18 cellular contexts compared by ENCODE assay signal in genomic region chr4:94676910-94677309, GRCh38.
DNase-seq lines count a peak whose midpoint lies in the region; ATAC-seq, FAIRE-seq and TF ChIP-seq lines count a peak whose summit lies in the region.
"Had no signal": no experiment of that assay in that cellular context is flagged by ENCODE, and none has a peak within 500 bp of the region (broad histone marks: within the 10 kb centered on the region; RNA-seq: fewer than 3 reads in every experiment).

No MANE protein-coding gene starts in this region.

- no peak overlapping the region for H3K4me3 Mint-ChIP-seq in neural progenitor cell
- H3K4me3 Mint-ChIP-seq: natural killer cell; stimulated activated naive CD8-positive, alpha-beta T cell treated with anti-CD3 and anti-CD28 coated beads, Interleukin-15, amount 100 ng/mL, for 72 hours had no signal

- H3K79me1 ChIP-seq in H1 (ENCODE audit: low read depth, low read length), result no peaks in the 10 kb centered on the region
- H3K79me1 ChIP-seq in mesenchymal stem cell (replicated peaks; ENCODE audit: low read length, poor library complexity, severe bottlenecking), result no peaks in the 10 kb centered on the region

- FAIRE-seq in H1 (lab: Jason Lieb, UNC), result peak; percentile 72
- FAIRE-seq: bronchial epithelial cell had no signal

- H2BK120ac ChIP-seq in H1 (replicated peaks; ENCODE audit: low read depth, low read length) (no peak overlapping the region), mesenchymal stem cell (ENCODE audit: low read depth, low read length) (no peak overlapping the region)

- H3K36me3 Mint-ChIP-seq in neural progenitor cell, result no peaks in the 10 kb centered on the region
- H3K36me3 Mint-ChIP-seq: natural killer cell had no signal

- H3K4ac ChIP-seq in H1 (replicated peaks; ENCODE audit: insufficient read length, low read depth, low read length) (no peak overlapping the region), mesenchymal stem cell (ENCODE audit: low read depth in 1 of 2, low read length in 2 of 2) (no peak overlapping the region)

- H3K9ac ChIP-seq in H1 (replicated peaks in 1 of 4; ENCODE audit: extremely low read depth in 1 of 4, low read depth in 3 of 4, low read length in 3 of 4), result no peak overlapping the region
- H3K9ac ChIP-seq in mesenchymal stem cell (ENCODE audit: low read length), result no peak overlapping the region
- H3K9ac ChIP-seq in neural progenitor cell, result no peak overlapping the region

- no peak overlapping the region for H2BK5ac ChIP-seq in H1 (ENCODE audit: low read depth, low read length)
- H2BK5ac ChIP-seq in mesenchymal stem cell (ENCODE audit: low read depth, low read length, poor library complexity, severe bottlenecking), result no peak overlapping the region

- WGBS in H1 (ENCODE audit: extremely low coverage in 1 of 2, insufficient coverage in 1 of 2, insufficient read length in 1 of 2, insufficient replicate concordance in 2 of 2, low coverage in 1 of 2, low lambda C conversion rate in 2 of 2, missing lambda C conversion rate in 1 of 2), 2 experiments, result 60% methylated on average over 3 of the region's 3 CpGs; no CpG with 5 or more reads in 1 of the 2 experiments
- WGBS in mesenchymal stem cell, result 36% methylated on average over 3 of the region's 3 CpGs

- TF ChIP-seq RAD21 in H1 (IDR thresholded peaks at IDR 0.05 in 1 of 2, conservative IDR thresholded peaks at IDR 0.05 in 1 of 2; ENCODE audit: low read depth in 2 of 2, low read length in 2 of 2), result no peak

- H3K56ac ChIP-seq in H1 (replicated peaks; ENCODE audit: insufficient read length, low read depth, low read length), result no peak overlapping the region

- H2BK15ac ChIP-seq in H1 (ENCODE audit: low read length) (no peak overlapping the region), mesenchymal stem cell (ENCODE audit: low read depth, poor library complexity, severe bottlenecking) (no peak overlapping the region)

- no peak overlapping the region for H3K18ac ChIP-seq in H1 (ENCODE audit: extremely low read depth, low read length)
- no peak overlapping the region for H3K18ac ChIP-seq in mesenchymal stem cell (ENCODE audit: low read depth in 1 of 2, low read length in 2 of 2)

- H3K79me2 ChIP-seq in H1 (ENCODE audit: control insufficient read depth in 1 of 2, insufficient read depth in 2 of 2, low read length in 2 of 2) (no peaks in the 10 kb centered on the region), neural progenitor cell (ENCODE audit: low read depth) (no peaks in the 10 kb centered on the region)

- no peak overlapping the region for H2BK20ac ChIP-seq in H1 (ENCODE audit: low read length)

- TF ChIP-seq POLR2A in H1 (IDR thresholded peaks at IDR 0.05; ENCODE audit: control extremely low read depth in 1 of 2, low read depth in 2 of 2, low read length in 2 of 2), result no peak

- no peaks in the 10 kb centered on the region for H3K27me3 ChIP-seq in H1 (replicated peaks in 1 of 4; ENCODE audit: control insufficient read depth in 3 of 4, extremely low read depth in 1 of 4, insufficient read depth in 3 of 4, low read length in 3 of 4)
- H3K27me3 ChIP-seq in mesenchymal stem cell (ENCODE audit: control insufficient read depth in 1 of 2, insufficient read depth in 1 of 2, low read length in 2 of 2), result no peaks in the 10 kb centered on the region
- no peaks in the 10 kb centered on the region for H3K27me3 ChIP-seq in neural progenitor cell
- H3K27me3 ChIP-seq: left lung had no signal

- H3K4me2 ChIP-seq in H1 (ENCODE audit: insufficient read depth in 1 of 2, low read depth in 2 of 2, low read length in 2 of 2) (no peak overlapping the region), mesenchymal stem cell (ENCODE audit: low read length, poor library complexity, severe bottlenecking) (no peak overlapping the region), neural progenitor cell (no peak overlapping the region)

- no peak for TF ChIP-seq CTCF in 22Rv1 (IDR thresholded peaks at IDR 0.05)
- no peak for TF ChIP-seq CTCF in H1 (IDR thresholded peaks at IDR 0.05; ENCODE audit: control extremely low read depth in 1 of 3, insufficient read depth in 1 of 3, low read depth in 1 of 3, low read length in 3 of 3)
- TF ChIP-seq CTCF in neural progenitor cell (IDR thresholded peaks at IDR 0.05), result no peak

- H3K23ac ChIP-seq in H1 (ENCODE audit: insufficient read length) (no peak overlapping the region), mesenchymal stem cell (ENCODE audit: low read length in 2 of 2) (no peak overlapping the region)

- no peaks in the 10 kb centered on the region for H3F3A ChIP-seq in neural progenitor cell (ENCODE audit: low read depth)

- H4K91ac ChIP-seq in H1 (replicated peaks; ENCODE audit: insufficient read length, low read length) (no peak overlapping the region), mesenchymal stem cell (ENCODE audit: low read length) (no peak overlapping the region)

- H3K4me1 ChIP-seq in H1 (replicated peaks in 1 of 4; ENCODE audit: control insufficient read depth in 3 of 4, insufficient read depth in 4 of 4, low read length in 3 of 4) (peaks cover 0 to 6% (median 0%) of the 10 kb centered on the region in 4 experiments; a peak in 1 of 7 replicates), mesenchymal stem cell (ENCODE audit: control insufficient read depth, insufficient read depth, low read depth, low read length) (no peaks in the 10 kb centered on the region), neural progenitor cell (peaks cover 10% of the 10 kb centered on the region)
- H3K4me1 ChIP-seq: left lung had no signal

- no peaks in the 10 kb centered on the region for H3K36me3 ChIP-seq in H1 (ENCODE audit: control insufficient read depth in 2 of 4, insufficient read depth in 4 of 4, low read length in 3 of 4)
- H3K36me3 ChIP-seq in mesenchymal stem cell (ENCODE audit: control insufficient read depth in 1 of 2, insufficient read depth in 2 of 2, low read depth in 1 of 2, low read length in 2 of 2), result no peaks in the 10 kb centered on the region
- no peaks in the 10 kb centered on the region for H3K36me3 ChIP-seq in neural progenitor cell
- H3K36me3 ChIP-seq: left lung had no signal

- POLR2A ChIA-PET in H1 (lab: Charles Lee; ENCODE audit: partially characterized antibody), result no interaction called here

- no peak for TF ChIP-seq EP300 in H1 (IDR thresholded peaks at IDR 0.05; ENCODE audit: borderline replicate concordance in 1 of 2, low read depth in 2 of 2, low read length in 2 of 2)

- H3K14ac ChIP-seq in H1 (ENCODE audit: insufficient read length) (no peak overlapping the region), mesenchymal stem cell (ENCODE audit: low read length in 2 of 2) (no peak overlapping the region)

- H3K27ac ChIP-seq in 22Rv1 (peak overlapping the region; percentile 24; the same call in 1 of the 2 replicates), H1 (ENCODE audit: low read depth, low read length) (no peak overlapping the region), mesenchymal stem cell (ENCODE audit: low read length, poor library complexity, severe bottlenecking) (no peak overlapping the region), neural progenitor cell (no peak overlapping the region)
- H3K27ac ChIP-seq: left lung had no signal

- peak; percentile 4 for DNase-seq in M059J (ENCODE audit: low read depth)
- no peak for DNase-seq in H1 (ENCODE audit: low read depth in 1 of 2, low spot score in 2 of 2)
- DNase-seq in mesenchymal stem cell, result peak; percentile 29
- DNase-seq in stimulated activated CD4-positive, alpha-beta T cell treated with anti-CD3 and anti-CD28 coated beads, Interleukin-1b, Interleukin-23, amount 100 ng/mL, for 48 hours, result no peak
- no peak for DNase-seq in retina
- DNase-seq in neural progenitor cell (ENCODE audit: low spot score), result no peak
- DNase-seq: activated CD8-positive, alpha-beta memory T cell treated with anti-CD3 and anti-CD28 coated beads, Interleukin-2, amount 50 U/mL, for 48 hours; activated naive CD4-positive, alpha-beta T cell; H7; left lung; natural killer cell; NCI-H187 treated with DMSO at 0.1 percent for 48 hours; NCI-H446; SHP77; stimulated activated naive CD8-positive, alpha-beta T cell treated with anti-CD3 and anti-CD28 coated beads, Interleukin-15, amount 100 ng/mL, for 72 hours had no signal

- H3K27me3 Mint-ChIP-seq in neural progenitor cell (ENCODE audit: insufficient read depth, low read depth), result peaks cover 2% of the 10 kb centered on the region
- H3K27me3 Mint-ChIP-seq: stimulated activated naive CD8-positive, alpha-beta T cell treated with anti-CD3 and anti-CD28 coated beads, Interleukin-15, amount 100 ng/mL, for 72 hours had no signal

- no peak overlapping the region for H4K5ac ChIP-seq in H1 (ENCODE audit: insufficient read length, low read depth, low read length)

- CTCF ChIA-PET in H1 (lab: Charles Lee; ENCODE audit: partially characterized antibody), result interaction anchor here (0.6 to 1.4 kb wide), 4 partner anchors 32 to 387 kb away, joined by 3 read pairs; no protein-coding TSS in a partner anchor

- H3K27ac Mint-ChIP-seq in neural progenitor cell, result no peak overlapping the region
- H3K27ac Mint-ChIP-seq: natural killer cell had no signal

- no peak overlapping the region for H2AK5ac ChIP-seq in H1 (ENCODE audit: low read depth, low read length)
- H2AK5ac ChIP-seq in mesenchymal stem cell (ENCODE audit: low read length, severe bottlenecking), result no peak overlapping the region

- no peaks in the 10 kb centered on the region for H3K23me2 ChIP-seq in H1 (ENCODE audit: low read depth, low read length)

- H2BK12ac ChIP-seq in H1 (ENCODE audit: low read depth, low read length) (no peak overlapping the region), mesenchymal stem cell (ENCODE audit: low read length in 2 of 2) (no peak overlapping the region)

- peaks cover 16% of the 10 kb centered on the region for H3K4me1 Mint-ChIP-seq in neural progenitor cell
- H3K4me1 Mint-ChIP-seq: natural killer cell; stimulated activated naive CD8-positive, alpha-beta T cell treated with anti-CD3 and anti-CD28 coated beads, Interleukin-15, amount 100 ng/mL, for 72 hours had no signal

- no peaks in the 10 kb centered on the region for H3K9me3 Mint-ChIP-seq in neural progenitor cell
- H3K9me3 Mint-ChIP-seq: stimulated activated naive CD8-positive, alpha-beta T cell treated with anti-CD3 and anti-CD28 coated beads, Interleukin-15, amount 100 ng/mL, for 72 hours had no signal

- peak overlapping the region; percentile 86; the same call in 1 of the 2 replicates for H2AFZ ChIP-seq in H1 (ENCODE audit: low read length)
- no peak overlapping the region for H2AFZ ChIP-seq in mesenchymal stem cell (ENCODE audit: low read depth, low read length)
- no peak overlapping the region for H2AFZ ChIP-seq in neural progenitor cell (replicated peaks)

- H4K8ac ChIP-seq in H1 (ENCODE audit: extremely low read depth, insufficient read depth, low read length) (no peak overlapping the region), mesenchymal stem cell (ENCODE audit: low read length) (no peak overlapping the region)

- H3K9me3 ChIP-seq in H1 (ENCODE audit: insufficient read depth in 2 of 2, low read depth in 1 of 2, low read length in 1 of 2) (no peaks in the 10 kb centered on the region), mesenchymal stem cell (ENCODE audit: control insufficient read depth, low read length) (no peaks in the 10 kb centered on the region), neural progenitor cell (ENCODE audit: low read depth) (no peaks in the 10 kb centered on the region)
- H3K9me3 ChIP-seq: left lung had no signal

- no peaks in the 10 kb centered on the region for H4K20me1 ChIP-seq in H1 (replicated peaks in 1 of 2; ENCODE audit: control insufficient read depth in 1 of 2, insufficient read depth in 2 of 2, low read length in 2 of 2)
- H4K20me1 ChIP-seq in neural progenitor cell (ENCODE audit: low read depth), result no peaks in the 10 kb centered on the region

- ATAC-seq in HG02623 (IDR thresholded peaks at IDR 0.05; ENCODE audit: unreplicated experiment), result no peak
- ATAC-seq: left lung; natural killer cell; stimulated activated naive CD8-positive, alpha-beta T cell treated with anti-CD3 and anti-CD28 coated beads, Interleukin-15, amount 100 ng/mL, for 72 hours had no signal

- H3K4me3 ChIP-seq in H1 (ENCODE audit: extremely low read depth in 1 of 4, insufficient read depth in 2 of 4, low read depth in 3 of 4, low read length in 4 of 4) (no peak overlapping the region), mesenchymal stem cell (ENCODE audit: insufficient read depth in 1 of 2, low read depth in 1 of 2, low read length in 2 of 2) (no peak overlapping the region), neural progenitor cell (no peak overlapping the region)
- H3K4me3 ChIP-seq: left lung had no signal

Comparison
In these comparisons a context has a peak if more than half of its experiments do, and no peak if none do; other contexts are left out.
1. DNase-seq: peak in M059J (single experiment) and mesenchymal stem cell (single experiment); none in H1 (0 of 2), stimulated activated CD4-positive, alpha-beta T cell treated with anti-CD3 and anti-CD28 coated beads, Interleukin-1b, Interleukin-23, amount 100 ng/mL, for 48 hours (single experiment), retina (single experiment) and neural progenitor cell (single experiment).